ENCODE assay signal across 15 cellular contexts in genomic region chr13:85693889-85694511, GRCh38.
DNase-seq lines count a peak whose midpoint lies in the region.
"Had no signal": no experiment of that assay in that cellular context is flagged by ENCODE, and none has a peak within 500 bp of the region (broad histone marks: within the 10 kb centered on the region; RNA-seq: fewer than 3 reads in every experiment).

No MANE protein-coding gene starts in this region.

- no peaks in the 10 kb centered on the region for H3K36me3 ChIP-seq in adipocyte (ENCODE audit: control insufficient read depth, insufficient read depth, low read length, severe bottlenecking)
- no peaks in the 10 kb centered on the region for H3K36me3 ChIP-seq in mesodermal cell (ENCODE audit: control insufficient read depth, insufficient read depth, low read length)

- H3K9me3 ChIP-seq in adipocyte (ENCODE audit: control insufficient read depth, low read length) (no peaks in the 10 kb centered on the region), mesodermal cell (ENCODE audit: control insufficient read depth, low read length) (no peaks in the 10 kb centered on the region)

- H3K27me3 ChIP-seq in adipocyte (replicated peaks; ENCODE audit: control insufficient read depth, insufficient read depth, low read length), result no peaks in the 10 kb centered on the region

- peak overlapping the region; percentile 57 for H3K27ac ChIP-seq in mesodermal cell (ENCODE audit: low read depth, low read length, severe bottlenecking)
- H3K27ac ChIP-seq: GM23248, psoas muscle had no signal

- DNase-seq in H4 (ENCODE audit: low spot score) (peak; percentile 33), NCI-H460 (ENCODE audit: extremely low read depth, low read depth) (peak; percentile 3), adipocyte (ENCODE audit: low read depth) (peak; percentile 22), T-helper 1 cell (no peak), foreskin melanocyte (no peak)
- no peak for DNase-seq in central memory CD4-positive, alpha-beta T cell
- no peak for DNase-seq in activated CD4-positive, CD25-positive, alpha-beta regulatory T cell treated with anti-CD3 and anti-CD28 coated beads, Interleukin-2, amount 50 U/mL, for 72 hours
- DNase-seq: dermis blood vessel endothelial cell; GF-D8; GM23248; NCI-H524; psoas muscle; stimulated activated CD4-positive, alpha-beta T cell treated with anti-CD3 and anti-CD28 coated beads, Interleukin-2, amount 100 ng/mL, for 48 hours; T-helper 2 cell had no signal

- no peak overlapping the region for H3K9ac ChIP-seq in adipocyte (ENCODE audit: low read length)
- H3K9ac ChIP-seq: GM23248 had no signal

- H3K4me1 ChIP-seq in adipocyte (ENCODE audit: control insufficient read depth, insufficient read depth, low read length) (no peaks in the 10 kb centered on the region), mesodermal cell (ENCODE audit: control insufficient read depth, insufficient read depth, low read length, poor library complexity, severe bottlenecking) (no peaks in the 10 kb centered on the region)
- H3K4me1 ChIP-seq: psoas muscle had no signal

- 83 to 87% methylated on average over 3 to 5 of the region's 7 CpGs for WGBS in mesodermal cell (ENCODE audit: insufficient coverage in 2 of 2), 2 experiments

- no peak overlapping the region for H3K4me3 ChIP-seq in adipocyte (ENCODE audit: low read length)
- H3K4me3 ChIP-seq in mesodermal cell (ENCODE audit: extremely low read depth, insufficient read depth, low read length, poor library complexity, severe bottlenecking), result no peak overlapping the region
- H3K4me3 ChIP-seq: GM23248, psoas muscle had no signal

Comparison
In these comparisons a context has a peak if more than half of its experiments do, and no peak if none do; other contexts are left out.
1. DNase-seq: peak in H4 (single experiment), NCI-H460 (single experiment) and adipocyte (single experiment); none in central memory CD4-positive, alpha-beta T cell (single experiment), activated CD4-positive, CD25-positive, alpha-beta regulatory T cell treated with anti-CD3 and anti-CD28 coated beads, Interleukin-2, amount 50 U/mL, for 72 hours (single experiment), T-helper 1 cell (0 of 5) and foreskin melanocyte (single experiment).